In genomic region chr17:47840742-47841487, GRCh38 we compare ENCODE assay signal across 1 cellular context.
TF ChIP-seq lines count a peak whose summit lies in the region.

SCRN2 (minus strand) TSS chr17:47841273; CDS start chr17:47840843, 430 bp downstream.

TF ChIP-seq in HepG2, 621 proteins besides CTCF, POLR2A, EP300 and RAD21 (continued from another document and continues in another):
- TF ChIP-seq ZSCAN5A (CRISPR knock-in tag; IDR thresholded peaks at IDR 0.05; ENCODE audit: borderline replicate concordance) (no peak), ZNF33B (CRISPR knock-in tag; IDR thresholded peaks at IDR 0.05) (peak; percentile 80), U2AF2 (IDR thresholded peaks at IDR 0.05; ENCODE audit: low read depth, low read length) (no peak), MAFF (IDR thresholded peaks at IDR 0.05; ENCODE audit: low read depth, low read length) (no peak), FOXC1 (CRISPR knock-in tag; IDR thresholded peaks at IDR 0.05; ENCODE audit: borderline replicate concordance) (peak; percentile 89), THAP7 (CRISPR knock-in tag; IDR thresholded peaks at IDR 0.05) (peak; percentile 91; the same call in 1 of the 2 replicates), TCF12 (IDR thresholded peaks at IDR 0.05) (no peak), TCF12 (CRISPR knock-in tag; IDR thresholded peaks at IDR 0.05) (0 out of 2 replicates have a peak, but pooled peaks have one; percentile 80), KMT2B (CRISPR knock-in tag; IDR thresholded peaks at IDR 0.05) (peak; percentile 72), NR2F1 (CRISPR knock-in tag; IDR thresholded peaks at IDR 0.05) (peak in 1 of 2 experiments; percentile 43; a peak in 1 of 4 replicates), ZFP1 (CRISPR knock-in tag; IDR thresholded peaks at IDR 0.05) (no peak; the same call in 1 of the 2 replicates), ZNF280B (CRISPR knock-in tag; IDR thresholded peaks at IDR 0.05; ENCODE audit: borderline replicate concordance) (no peak; the same call in 1 of the 2 replicates), ZBTB2 (CRISPR knock-in tag; IDR thresholded peaks at IDR 0.05; ENCODE audit: low read depth) (no peak), NFAT5 (CRISPR knock-in tag; IDR thresholded peaks at IDR 0.05) (0 out of 2 replicates have a peak, but pooled peaks have one; percentile 13), SAP130 (CRISPR knock-in tag; IDR thresholded peaks at IDR 0.05; ENCODE audit: low read depth) (peak; percentile 75), ZNF33A (CRISPR knock-in tag; IDR thresholded peaks at IDR 0.05; ENCODE audit: borderline replicate concordance) (peak; percentile 75; the same call in 1 of the 2 replicates), ARHGAP35 (CRISPR knock-in tag; IDR thresholded peaks at IDR 0.05; ENCODE audit: borderline replicate concordance) (no peak; the same call in none of the 2 replicates), STAG1 (CRISPR knock-in tag; IDR thresholded peaks at IDR 0.05) (peak; percentile 98), ZNF138 (CRISPR knock-in tag; IDR thresholded peaks at IDR 0.05; ENCODE audit: low read depth) (peak; percentile 77), RBAK (CRISPR knock-in tag; IDR thresholded peaks at IDR 0.05) (no peak; the same call in 1 of the 2 replicates), BCL3 (CRISPR knock-in tag; IDR thresholded peaks at IDR 0.05) (no peak; the same call in 1 of the 2 replicates), ZNF354B (CRISPR knock-in tag; IDR thresholded peaks at IDR 0.05) (0 out of 2 replicates have a peak, but pooled peaks have one; percentile 27), RXRA (CRISPR knock-in tag; IDR thresholded peaks at IDR 0.05) (peak; percentile 78), ZNF879 (CRISPR knock-in tag; IDR thresholded peaks at IDR 0.05) (no peak; the same call in 1 of the 2 replicates), ZC3H4 (CRISPR knock-in tag; IDR thresholded peaks at IDR 0.05; ENCODE audit: borderline replicate concordance) (no peak), ZNF124 (CRISPR knock-in tag; IDR thresholded peaks at IDR 0.05) (peak; percentile 55; the same call in 1 of the 2 replicates), ZNF160 (CRISPR knock-in tag; IDR thresholded peaks at IDR 0.05) (peak; percentile 88), PLRG1 (conservative IDR thresholded peaks at IDR 0.05) (no peak), KAT7 (CRISPR knock-in tag; IDR thresholded peaks at IDR 0.05; ENCODE audit: borderline replicate concordance) (peak; percentile 83), NFIB (CRISPR knock-in tag; IDR thresholded peaks at IDR 0.05; ENCODE audit: borderline replicate concordance) (no peak), ZNF143 (CRISPR knock-in tag; IDR thresholded peaks at IDR 0.05) (peak; percentile 57), JUN (CRISPR knock-in tag; IDR thresholded peaks at IDR 0.05) (no peak; the same call in 1 of the 2 replicates), FOXP1 (IDR thresholded peaks at IDR 0.05) (no peak), FOXP1 (CRISPR knock-in tag; IDR thresholded peaks at IDR 0.05) (no peak), ZSCAN30 (CRISPR knock-in tag; IDR thresholded peaks at IDR 0.05) (no peak), HNF4A (CRISPR knock-in tag; IDR thresholded peaks at IDR 0.05) (peak; percentile 52; the same call in 1 of the 2 replicates), ZBTB39 (CRISPR knock-in tag; IDR thresholded peaks at IDR 0.05) (peak; percentile 89), ZKSCAN5 (CRISPR knock-in tag; IDR thresholded peaks at IDR 0.05) (no peak), ZNF407 (CRISPR knock-in tag; IDR thresholded peaks at IDR 0.05; ENCODE audit: not compliant biosample characterization) (peak; percentile 90)
